In the genomic region with DNA sequence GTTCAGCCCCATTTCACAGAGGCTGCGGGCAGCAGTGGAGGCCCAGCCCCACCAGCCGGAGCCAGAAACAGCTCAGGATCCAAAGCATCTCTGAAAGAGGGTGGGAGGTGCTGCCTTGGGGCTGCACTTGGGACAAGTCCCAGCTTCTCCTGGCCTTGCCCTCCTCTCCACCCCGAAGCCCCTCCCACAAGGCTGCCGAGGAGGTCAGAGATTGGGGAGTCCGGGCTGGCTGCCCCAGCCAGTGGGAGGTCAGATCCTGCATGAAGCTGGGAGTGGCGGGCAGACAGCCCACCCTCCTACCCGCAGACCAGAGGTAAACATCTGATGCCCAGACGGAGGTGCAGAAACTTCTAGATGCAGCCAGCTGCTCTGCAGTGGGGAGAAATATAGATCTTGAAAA, we compare ENCODE assay signal across 18 cellular contexts.
"Had no signal": no experiment of that assay in that cellular context is flagged by ENCODE, and none has a peak within 500 bp of the region (broad histone marks: within the 10 kb centered on the region; RNA-seq: fewer than 3 reads in every experiment).

No MANE protein-coding gene starts in this region.

- H3K9me3 ChIP-seq: body of pancreas, lower lobe of right lung, right lobe of liver, spleen, tibial nerve had no signal

- H3K79me2 ChIP-seq: hepatocyte had no signal

- H3K4me1 ChIP-seq: body of pancreas, lower lobe of right lung, right lobe of liver had no signal

- H3K27ac ChIP-seq: body of pancreas, coronary artery, hepatocyte, lower lobe of right lung, right lobe of liver, spleen, tibial nerve had no signal

- H3K36me3 ChIP-seq: lower lobe of right lung, right lobe of liver, spleen, tibial nerve had no signal

- ATAC-seq: activated CD4-positive, CD25-positive, alpha-beta regulatory T cell treated with anti-CD3 and anti-CD28 coated beads, Interleukin-2, amount 50 U/mL, for 24 hours; activated CD8-positive, alpha-beta memory T cell treated with anti-CD3 and anti-CD28 coated beads, Interleukin-2, amount 10 ng/mL, durations not matched to agents 7 days and 5 days; body of pancreas; lower lobe of right lung; right lobe of liver; stimulated activated naive B cell treated with anti-CD40 and anti-IgM and Interleukin-4, amounts not matched to agents 10 μg/mL and 1 μg/mL and 100 μg/mL, for 72 hours had no signal

- DNase-seq: activated CD4-positive, alpha-beta T cell treated with anti-CD3 and anti-CD28 coated beads, Interleukin-2, amount 50 U/mL, for 48 hours; activated CD8-positive, alpha-beta memory T cell treated with anti-CD3 and anti-CD28 coated beads, Interleukin-2, amount 10 ng/mL, durations not matched to agents 7 days and 5 days; activated effector memory CD4-positive, alpha-beta T cell treated with Interleukin-2 at 50 U/mL for 16 hours; activated T-cell treated with anti-CD3 and anti-CD28 coated beads, Interleukin-2, amount 50 U/mL, for 24 hours; amniotic stem cell; body of pancreas; central memory CD4-positive, alpha-beta T cell; effector CD4-positive, alpha-beta T cell; lower lobe of right lung; midbrain; right lobe of liver; spleen; stimulated activated CD4-positive, alpha-beta T cell treated with anti-CD3 and anti-CD28 coated beads, Interleukin-1b, Interleukin-23, amount 100 ng/mL, for 48 hours; stimulated activated naive B cell treated with anti-CD40 and anti-IgM and Interleukin-4, amounts not matched to agents 10 μg/mL and 1 μg/mL and 100 μg/mL, for 72 hours had no signal

- H3K4me2 ChIP-seq: hepatocyte had no signal

- H3K27me3 ChIP-seq: body of pancreas, hepatocyte, right lobe of liver, spleen, tibial nerve had no signal

- H3K4me3 ChIP-seq: body of pancreas, coronary artery, hepatocyte, lower lobe of right lung, right lobe of liver, spleen, tibial nerve had no signal

- H2AFZ ChIP-seq: hepatocyte had no signal
